Comparison of ENCODE assay signal across 9 cellular contexts in genomic region chr5:114038756-114039155, GRCh38.
"Had no signal": no experiment of that assay in that cellular context is flagged by ENCODE, and none has a peak within 500 bp of the region (broad histone marks: within the 10 kb centered on the region; RNA-seq: fewer than 3 reads in every experiment).

No MANE protein-coding gene starts in this region.

- H3K4me3 ChIP-seq: GM23338, K562 had no signal

- FAIRE-seq: H1, H54, HTR-8/SVneo, K562 had no signal

- DNase-seq: H9, HCEC 1CT, IMR-90, KG1 had no signal
